1 cellular context compared by ENCODE assay signal in genomic region chr4:118814054-118814453, GRCh38.
TF ChIP-seq lines count a peak whose summit lies in the region.

No MANE protein-coding gene starts in this region.

TF ChIP-seq in SK-N-SH treated with all-trans-retinoic acid at 6 μM for 48 hours, 23 proteins besides CTCF, POLR2A, EP300 and RAD21 (continued from another document):
- no peak for TF ChIP-seq CSRNP3 (CRISPR knock-in tag; IDR thresholded peaks at IDR 0.05)
